ENCODE assay signal across 1 cellular context in the genomic region with DNA sequence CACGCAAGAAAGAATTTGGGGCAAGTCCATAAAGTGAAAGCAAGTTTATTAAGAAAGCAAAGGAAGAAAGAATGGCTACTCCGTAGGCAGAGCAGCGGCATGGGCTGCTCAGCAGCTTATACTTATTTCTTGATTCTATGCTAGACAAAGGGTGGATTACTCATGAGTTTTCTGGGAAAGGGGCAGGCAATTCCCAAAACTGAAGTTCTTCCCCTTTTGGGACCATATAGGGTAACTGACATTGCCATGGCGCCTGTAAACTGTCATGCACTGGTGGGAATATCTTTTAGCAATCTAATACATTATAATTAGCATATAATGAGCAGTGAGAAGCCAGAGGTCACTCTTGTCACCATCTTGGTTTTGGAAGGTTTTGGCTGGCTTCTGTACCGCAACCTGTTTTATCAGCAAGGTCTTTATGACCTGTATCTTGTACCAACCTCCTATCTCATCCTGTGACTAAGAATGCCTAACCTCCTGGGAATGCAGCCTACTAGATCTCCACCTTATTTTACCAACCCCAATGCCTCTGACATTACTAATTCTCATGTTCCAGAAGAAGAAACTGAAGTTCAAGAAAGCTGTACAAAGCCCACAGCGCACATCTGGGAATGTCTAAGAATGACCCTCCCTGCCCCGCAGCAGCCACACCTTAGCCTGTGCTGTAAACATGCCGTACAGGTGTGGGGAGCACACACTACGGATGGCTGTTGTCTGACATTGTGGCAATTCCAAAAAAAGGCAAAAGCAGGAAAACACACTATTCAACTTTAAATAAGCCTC.
TF ChIP-seq lines count a peak whose summit lies in the region.

No MANE protein-coding gene starts in this region.

TF ChIP-seq in K562, 482 proteins besides CTCF, POLR2A, EP300 and RAD21 (continued from another document):
- TF ChIP-seq L3MBTL2 (IDR thresholded peaks at IDR 0.05) (no peak), ZNF830 (CRISPR knock-in tag; IDR thresholded peaks at IDR 0.05) (no peak), ZC3H11A (IDR thresholded peaks at IDR 0.05; ENCODE audit: low read depth, low read length) (no peak), NFYB (IDR thresholded peaks at IDR 0.05; ENCODE audit: extremely low read depth, insufficient read length) (no peak), FOXA3 (CRISPR knock-in tag; conservative IDR thresholded peaks at IDR 0.05 in 1 of 2, IDR thresholded peaks at IDR 0.05 in 1 of 2) (no peak), RFX1 (IDR thresholded peaks at IDR 0.05) (peak; percentile 31; the same call in 1 of the 2 replicates), ZFPM2 (CRISPR knock-in tag; IDR thresholded peaks at IDR 0.05) (no peak), SPI1 (IDR thresholded peaks at IDR 0.05; ENCODE audit: borderline replicate concordance, low read depth, low read length) (no peak), POLR2AphosphoS5 (IDR thresholded peaks at IDR 0.05; ENCODE audit: control insufficient read depth, insufficient read depth, low read depth, low read length) (no peak), JUND (IDR thresholded peaks at IDR 0.05; ENCODE audit: borderline replicate concordance, low read depth, low read length) (no peak), JUND (tag; IDR thresholded peaks at IDR 0.05; ENCODE audit: borderline replicate concordance, low read depth, low read length) (0 out of 3 replicates have a peak, but pooled peaks have one; percentile 34)
- TF ChIP-seq, protein P1, sequence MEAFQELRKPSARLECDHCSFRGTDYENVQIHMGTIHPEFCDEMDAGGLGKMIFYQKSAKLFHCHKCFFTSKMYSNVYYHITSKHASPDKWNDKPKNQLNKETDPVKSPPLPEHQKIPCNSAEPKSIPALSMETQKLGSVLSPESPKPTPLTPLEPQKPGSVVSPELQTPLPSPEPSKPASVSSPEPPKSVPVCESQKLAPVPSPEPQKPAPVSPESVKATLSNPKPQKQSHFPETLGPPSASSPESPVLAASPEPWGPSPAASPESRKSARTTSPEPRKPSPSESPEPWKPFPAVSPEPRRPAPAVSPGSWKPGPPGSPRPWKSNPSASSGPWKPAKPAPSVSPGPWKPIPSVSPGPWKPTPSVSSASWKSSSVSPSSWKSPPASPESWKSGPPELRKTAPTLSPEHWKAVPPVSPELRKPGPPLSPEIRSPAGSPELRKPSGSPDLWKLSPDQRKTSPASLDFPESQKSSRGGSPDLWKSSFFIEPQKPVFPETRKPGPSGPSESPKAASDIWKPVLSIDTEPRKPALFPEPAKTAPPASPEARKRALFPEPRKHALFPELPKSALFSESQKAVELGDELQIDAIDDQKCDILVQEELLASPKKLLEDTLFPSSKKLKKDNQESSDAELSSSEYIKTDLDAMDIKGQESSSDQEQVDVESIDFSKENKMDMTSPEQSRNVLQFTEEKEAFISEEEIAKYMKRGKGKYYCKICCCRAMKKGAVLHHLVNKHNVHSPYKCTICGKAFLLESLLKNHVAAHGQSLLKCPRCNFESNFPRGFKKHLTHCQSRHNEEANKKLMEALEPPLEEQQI (IDR thresholded peaks at IDR 0.05), result no peak
